Comparison of ENCODE assay signal across 17 cellular contexts in genomic region chr1:160747717-160748116, GRCh38. TPM values are rescaled to one million over a fixed set of nuclear protein-coding genes. Genes with fewer than 3 reads are reported as not detected.
A peak's percentile ranks its signal among the peaks of the same experiment; 100 is the strongest.
DNase-seq lines count a peak whose midpoint lies in the region; ATAC-seq, FAIRE-seq and TF ChIP-seq lines count a peak whose summit lies in the region.
"Had no signal": no experiment of that assay in that cellular context is flagged by ENCODE, and none has a peak within 500 bp of the region (broad histone marks: within the 10 kb centered on the region; RNA-seq: fewer than 3 reads in every experiment).

No MANE protein-coding gene starts in this region.

- no peak overlapping the region for H4K91ac ChIP-seq in H1 (replicated peaks; ENCODE audit: insufficient read length, low read length)

- H3K27ac Mint-ChIP-seq in stimulated activated naive CD8-positive, alpha-beta T cell treated with anti-CD3 and anti-CD28 coated beads, Interleukin-15, Interleukin-2, amounts not matched to agents 100 ng/mL and 50 ng/mL, for 24 hours, result peak overlapping the region; percentile 59
- H3K27ac Mint-ChIP-seq in stimulated activated naive CD8-positive, alpha-beta T cell treated with anti-CD3 and anti-CD28 coated beads, Interleukin-15, amount 100 ng/mL, for 72 hours, result peak overlapping the region in 1 of 2 donors; percentile 59
- H3K27ac Mint-ChIP-seq in activated naive CD8-positive, alpha-beta T cell, result peak overlapping the region; percentile 98
- H3K27ac Mint-ChIP-seq in stimulated activated memory B cell treated with anti-CD40 and anti-IgM and Interleukin-4, amounts not matched to agents 10 μg/mL and 1 μg/mL and 100 μg/mL, for 72 hours, result peak overlapping the region; percentile 70

- H4K5ac ChIP-seq in H1 (ENCODE audit: insufficient read length, low read depth, low read length), result no peak overlapping the region

- no peak overlapping the region for H2AK5ac ChIP-seq in H1 (ENCODE audit: low read depth, low read length)

- H3K4me2 ChIP-seq in H1 (ENCODE audit: insufficient read depth in 1 of 2, low read depth in 2 of 2, low read length in 2 of 2), result peak overlapping the region in 1 of 2 experiments; percentile 46; a peak in 1 of 4 replicates

- H3K9me3 ChIP-seq in H1 (ENCODE audit: insufficient read depth in 2 of 2, low read depth in 1 of 2, low read length in 1 of 2) (no peaks in the 10 kb centered on the region), right cardiac atrium (ENCODE audit: control insufficient read depth, low read length) (no peaks in the 10 kb centered on the region)
- H3K9me3 ChIP-seq: BE2C had no signal

- H3K27me3 ChIP-seq in H1 (replicated peaks in 1 of 4; ENCODE audit: control insufficient read depth in 3 of 4, extremely low read depth in 1 of 4, insufficient read depth in 3 of 4, low read length in 3 of 4) (no peaks in the 10 kb centered on the region), right cardiac atrium (ENCODE audit: control insufficient read depth, insufficient read depth) (no peaks in the 10 kb centered on the region)

- H3K27ac ChIP-seq in H1 (ENCODE audit: low read depth, low read length) (no peak overlapping the region), substantia nigra (ENCODE audit: low read depth, low read length, poor library complexity, severe bottlenecking) (no peak overlapping the region), right cardiac atrium (ENCODE audit: low read length) (no peak overlapping the region)

- no peak overlapping the region for H2BK20ac ChIP-seq in H1 (ENCODE audit: low read length)

- H4K20me1 ChIP-seq in H1 (replicated peaks in 1 of 2; ENCODE audit: control insufficient read depth in 1 of 2, insufficient read depth in 2 of 2, low read length in 2 of 2), result no peaks in the 10 kb centered on the region

- no peak for ATAC-seq in stimulated activated naive CD8-positive, alpha-beta T cell treated with anti-CD3 and anti-CD28 coated beads, Interleukin-15, amount 100 ng/mL, for 72 hours
- ATAC-seq in stimulated activated memory B cell treated with anti-CD40 and anti-IgM and Interleukin-4, amounts not matched to agents 10 μg/mL and 1 μg/mL and 100 μg/mL, for 72 hours, result no peak
- ATAC-seq in HG03342 (IDR thresholded peaks at IDR 0.05; ENCODE audit: unreplicated experiment) (no peak), right cardiac atrium (no peak)

- H3K23ac ChIP-seq in H1 (ENCODE audit: insufficient read length), result no peak overlapping the region

- H3K36me3 ChIP-seq in H1 (ENCODE audit: control insufficient read depth in 2 of 4, insufficient read depth in 4 of 4, low read length in 3 of 4), result no peaks in the 10 kb centered on the region
- H3K36me3 ChIP-seq: BE2C had no signal

- no peak overlapping the region for H2BK120ac ChIP-seq in H1 (replicated peaks; ENCODE audit: low read depth, low read length)

- TF ChIP-seq CTCF in H1 (IDR thresholded peaks at IDR 0.05; ENCODE audit: control extremely low read depth in 1 of 3, insufficient read depth in 1 of 3, low read depth in 1 of 3, low read length in 3 of 3), result no peak

- no peak for TF ChIP-seq POLR2A in H1 (IDR thresholded peaks at IDR 0.05; ENCODE audit: control extremely low read depth in 1 of 2, low read depth in 2 of 2, low read length in 2 of 2)

- H3K4me3 Mint-ChIP-seq in stimulated activated naive CD8-positive, alpha-beta T cell treated with anti-CD3 and anti-CD28 coated beads, Interleukin-15, Interleukin-2, amounts not matched to agents 100 ng/mL and 50 ng/mL, for 24 hours, result no peak overlapping the region
- H3K4me3 Mint-ChIP-seq in stimulated activated naive CD8-positive, alpha-beta T cell treated with anti-CD3 and anti-CD28 coated beads, Interleukin-15, amount 100 ng/mL, for 72 hours, result peak overlapping the region in 1 of 2 donors; percentile 55
- H3K4me3 Mint-ChIP-seq in activated naive CD8-positive, alpha-beta T cell, result peak overlapping the region; percentile 31
- H3K4me3 Mint-ChIP-seq in stimulated activated memory B cell treated with anti-CD40 and anti-IgM and Interleukin-4, amounts not matched to agents 10 μg/mL and 1 μg/mL and 100 μg/mL, for 72 hours, result no peak overlapping the region
- H3K4me3 Mint-ChIP-seq: CD4-positive, alpha-beta memory T cell had no signal

- H2AFZ ChIP-seq in H1 (ENCODE audit: low read length), result no peak overlapping the region

- H3K23me2 ChIP-seq in H1 (ENCODE audit: low read depth, low read length), result no peaks in the 10 kb centered on the region

- no peaks in the 10 kb centered on the region for H3K79me1 ChIP-seq in H1 (ENCODE audit: low read depth, low read length)

- H3K4me3 ChIP-seq in H1 (ENCODE audit: extremely low read depth in 1 of 4, insufficient read depth in 2 of 4, low read depth in 3 of 4, low read length in 4 of 4) (no peak overlapping the region), right cardiac atrium (ENCODE audit: low read length) (no peak overlapping the region)

- POLR2A ChIA-PET in H1 (lab: Charles Lee; ENCODE audit: partially characterized antibody), result interaction anchor here (0.9 kb wide), 1 partner anchor 21 kb away, joined by 3 read pairs; no protein-coding TSS in a partner anchor

- H4K8ac ChIP-seq in H1 (ENCODE audit: extremely low read depth, insufficient read depth, low read length), result no peak overlapping the region

- no peak overlapping the region for H3K18ac ChIP-seq in H1 (ENCODE audit: extremely low read depth, low read length)

- no peak overlapping the region for H3K9ac ChIP-seq in H1 (replicated peaks in 1 of 4; ENCODE audit: extremely low read depth in 1 of 4, low read depth in 3 of 4, low read length in 3 of 4)

- intact Hi-C loops in right cardiac atrium (cut with DNase I), result no loop called here

- H2BK15ac ChIP-seq in H1 (ENCODE audit: low read length), result no peak overlapping the region

- peaks cover 93% of the 10 kb centered on the region for H3K36me3 Mint-ChIP-seq in stimulated activated naive CD8-positive, alpha-beta T cell treated with anti-CD3 and anti-CD28 coated beads, Interleukin-15, Interleukin-2, amounts not matched to agents 100 ng/mL and 50 ng/mL, for 24 hours (ENCODE audit: low read depth)
- H3K36me3 Mint-ChIP-seq in activated naive CD8-positive, alpha-beta T cell, result peaks cover 43% of the 10 kb centered on the region
- H3K36me3 Mint-ChIP-seq in stimulated activated memory B cell treated with anti-CD40 and anti-IgM and Interleukin-4, amounts not matched to agents 10 μg/mL and 1 μg/mL and 100 μg/mL, for 72 hours, result peaks cover 72% of the 10 kb centered on the region
- H3K36me3 Mint-ChIP-seq: CD4-positive, alpha-beta memory T cell had no signal

- peaks cover 98% of the 10 kb centered on the region for H3K4me1 Mint-ChIP-seq in stimulated activated naive CD8-positive, alpha-beta T cell treated with anti-CD3 and anti-CD28 coated beads, Interleukin-15, Interleukin-2, amounts not matched to agents 100 ng/mL and 50 ng/mL, for 24 hours (ENCODE audit: low read depth)
- H3K4me1 Mint-ChIP-seq in stimulated activated naive CD8-positive, alpha-beta T cell treated with anti-CD3 and anti-CD28 coated beads, Interleukin-15, amount 100 ng/mL, for 72 hours, result peaks cover 100% of the 10 kb centered on the region
- H3K4me1 Mint-ChIP-seq in activated naive CD8-positive, alpha-beta T cell (ENCODE audit: low read depth), result peaks cover 90% of the 10 kb centered on the region
- H3K4me1 Mint-ChIP-seq in stimulated activated memory B cell treated with anti-CD40 and anti-IgM and Interleukin-4, amounts not matched to agents 10 μg/mL and 1 μg/mL and 100 μg/mL, for 72 hours, result peaks cover 73% of the 10 kb centered on the region

- H2BK5ac ChIP-seq in H1 (ENCODE audit: low read depth, low read length), result 0 out of 2 replicates have a peak overlapping the region, but pooled peaks have one; percentile 32

- H2BK12ac ChIP-seq in H1 (ENCODE audit: low read depth, low read length), result 0 out of 2 replicates have a peak overlapping the region, but pooled peaks have one; percentile 53

- no peak overlapping the region for H3K14ac ChIP-seq in H1 (ENCODE audit: insufficient read length)

- no peaks in the 10 kb centered on the region for H3K27me3 Mint-ChIP-seq in stimulated activated naive CD8-positive, alpha-beta T cell treated with anti-CD3 and anti-CD28 coated beads, Interleukin-15, Interleukin-2, amounts not matched to agents 100 ng/mL and 50 ng/mL, for 24 hours
- H3K27me3 Mint-ChIP-seq in stimulated activated naive CD8-positive, alpha-beta T cell treated with anti-CD3 and anti-CD28 coated beads, Interleukin-15, amount 100 ng/mL, for 72 hours, result no peaks in the 10 kb centered on the region
- no peaks in the 10 kb centered on the region for H3K27me3 Mint-ChIP-seq in activated naive CD8-positive, alpha-beta T cell
- H3K27me3 Mint-ChIP-seq in stimulated activated memory B cell treated with anti-CD40 and anti-IgM and Interleukin-4, amounts not matched to agents 10 μg/mL and 1 μg/mL and 100 μg/mL, for 72 hours, result no peaks in the 10 kb centered on the region

- no peak overlapping the region for H3K4ac ChIP-seq in H1 (replicated peaks; ENCODE audit: insufficient read length, low read depth, low read length)

- TF ChIP-seq RAD21 in H1 (IDR thresholded peaks at IDR 0.05 in 1 of 2, conservative IDR thresholded peaks at IDR 0.05 in 1 of 2; ENCODE audit: low read depth in 2 of 2, low read length in 2 of 2), result no peak

- no peak for TF ChIP-seq EP300 in H1 (IDR thresholded peaks at IDR 0.05; ENCODE audit: borderline replicate concordance in 1 of 2, low read depth in 2 of 2, low read length in 2 of 2)

- no peaks in the 10 kb centered on the region for H3K79me2 ChIP-seq in H1 (ENCODE audit: control insufficient read depth in 1 of 2, insufficient read depth in 2 of 2, low read length in 2 of 2)

- no peaks in the 10 kb centered on the region for H3K9me3 Mint-ChIP-seq in stimulated activated naive CD8-positive, alpha-beta T cell treated with anti-CD3 and anti-CD28 coated beads, Interleukin-15, Interleukin-2, amounts not matched to agents 100 ng/mL and 50 ng/mL, for 24 hours
- H3K9me3 Mint-ChIP-seq in stimulated activated naive CD8-positive, alpha-beta T cell treated with anti-CD3 and anti-CD28 coated beads, Interleukin-15, amount 100 ng/mL, for 72 hours, result peaks cover 0 to 8% of the 10 kb centered on the region in 2 donors
- H3K9me3 Mint-ChIP-seq in activated naive CD8-positive, alpha-beta T cell (ENCODE audit: low read depth), result no peaks in the 10 kb centered on the region
- H3K9me3 Mint-ChIP-seq in stimulated activated memory B cell treated with anti-CD40 and anti-IgM and Interleukin-4, amounts not matched to agents 10 μg/mL and 1 μg/mL and 100 μg/mL, for 72 hours, result no peaks in the 10 kb centered on the region

- FAIRE-seq in H1 (lab: Jason Lieb, UNC), result no peak

- H3K56ac ChIP-seq in H1 (replicated peaks; ENCODE audit: insufficient read length, low read depth, low read length), result no peak overlapping the region

- H3K4me1 ChIP-seq in H1 (replicated peaks in 1 of 4; ENCODE audit: control insufficient read depth in 3 of 4, insufficient read depth in 4 of 4, low read length in 3 of 4) (peaks cover 0 to 5% (median 0%) of the 10 kb centered on the region in 4 experiments; a peak in 2 of 7 replicates), right cardiac atrium (ENCODE audit: control insufficient read depth, insufficient read depth, low read length) (no peaks in the 10 kb centered on the region)
- H3K4me1 ChIP-seq: BE2C had no signal

- CTCF ChIA-PET in H1 (lab: Charles Lee; ENCODE audit: partially characterized antibody), result interaction anchor here (0.6 to 6.5 kb wide), 18 partner anchors 8 to 247 kb away, joined by 3 to 63 read pairs (median 4); partner anchors contain the start of genes ITLN2, LY9 and SLAMF7

- DNase-seq in stimulated activated naive CD8-positive, alpha-beta T cell treated with anti-CD3 and anti-CD28 coated beads, Interleukin-15, amount 100 ng/mL, for 72 hours, result no peak
- DNase-seq in H1 (ENCODE audit: low read depth in 1 of 2, low spot score in 2 of 2) (no peak), substantia nigra (lab: John Stamatoyannopoulos, UW) (no peak), right cardiac atrium (no peak)
- DNase-seq: BE2C; CD4-positive, alpha-beta memory T cell; GF-D8; NCI-H1417; NCI-H2029; NCI-H2171 treated with DMSO at 0.1 percent for 48 hours; NCI-H510A had no signal

RNA-seq across cellular contexts. Expression of gene SLAMF7, which starts 8.7 kb away (rescaled TPM):
- total RNA-seq in H1 (2021; fragmentation: NEBNext Ultra II Directional; extraction: Animal tissue kit (Norgen Biotek cat#: 25700)), result not detected in 2 replicates
- polyA plus RNA-seq in H1 (2011; rRNA removed), result not detected in 2 replicates
- polyA plus RNA-seq in H1 (2011; cell fraction: cytosol; rRNA removed), result not detected
- not detected for polyA plus RNA-seq in H1 (2011; cell fraction: nucleus; rRNA removed)
- polyA plus RNA-seq in H1 (2012, experiment 1 of 2), result not detected in 4 replicates
- polyA plus RNA-seq in H1 (2012, experiment 2 of 2), result not detected
- not detected for polyA plus RNA-seq in H1 (2013, experiment 1 of 2)
- 0.02 TPM for polyA plus RNA-seq in H1 (2013, experiment 2 of 2)
- not detected in 2 replicates for polyA minus RNA-seq in H1 (2011; rRNA and poly(A)+ RNA removed)
- polyA minus RNA-seq in H1 (2011; cell fraction: cytosol; rRNA and poly(A)+ RNA removed), result not detected
- not detected for polyA minus RNA-seq in H1 (2011; cell fraction: nucleus; rRNA and poly(A)+ RNA removed)
- total RNA-seq in right cardiac atrium, result 1 to 10 TPM in 1 of 4 donors, under 1 TPM in 3; 0.31 to 1.3 (median 0.46) TPM
- polyA plus RNA-seq in right cardiac atrium, result 0.07 TPM
- polyA plus RNA-seq: AG04450 had no signal

RNA-seq across cellular contexts. Expression of gene CD48, which starts 36.1 kb away (rescaled TPM):
- total RNA-seq in H1 (2021; fragmentation: NEBNext Ultra II Directional; extraction: Animal tissue kit (Norgen Biotek cat#: 25700)), result not detected in 2 replicates
- polyA plus RNA-seq in H1 (2011; rRNA removed) (0.08 TPM in 1 of 2 replicates, not detected in the other), right cardiac atrium (0.93 TPM)
- polyA plus RNA-seq in H1 (2011; cell fraction: cytosol; rRNA removed), result 0.05 TPM
- not detected for polyA plus RNA-seq in H1 (2011; cell fraction: nucleus; rRNA removed)
- 0.11 to 0.46 TPM (median 0.28 TPM) in 4 replicates for polyA plus RNA-seq in H1 (2012, experiment 1 of 2)
- polyA plus RNA-seq in H1 (2012, experiment 2 of 2), result not detected
- polyA plus RNA-seq in H1 (2013, experiment 1 of 2), result not detected
- polyA plus RNA-seq in H1 (2013, experiment 2 of 2), result not detected
- not detected in 2 replicates for polyA minus RNA-seq in H1 (2011; rRNA and poly(A)+ RNA removed)
- not detected for polyA minus RNA-seq in H1 (2011; cell fraction: cytosol; rRNA and poly(A)+ RNA removed)
- polyA minus RNA-seq in H1 (2011; cell fraction: nucleus; rRNA and poly(A)+ RNA removed), result not detected
- 1 to 10 TPM in 2 of 4 donors, under 1 TPM in 2; 0.39 to 4.1 (median 1.8) TPM for total RNA-seq in right cardiac atrium
- total RNA-seq: H4 had no signal
- polyA plus RNA-seq: AG04450 had no signal

RNA-seq across cellular contexts. Expression of gene LY9, which starts 48.3 kb away (rescaled TPM):
- total RNA-seq in H1 (2021; fragmentation: NEBNext Ultra II Directional; extraction: Animal tissue kit (Norgen Biotek cat#: 25700)), result not detected in 2 replicates
- polyA plus RNA-seq in H1 (2011; rRNA removed) (not detected in 2 replicates), right cardiac atrium (0.09 TPM)
- not detected for polyA plus RNA-seq in H1 (2011; cell fraction: cytosol; rRNA removed)
- polyA plus RNA-seq in H1 (2011; cell fraction: nucleus; rRNA removed), result not detected
- not detected in 4 replicates for polyA plus RNA-seq in H1 (2012, experiment 1 of 2)
- not detected for polyA plus RNA-seq in H1 (2012, experiment 2 of 2)
- not detected for polyA plus RNA-seq in H1 (2013, experiment 1 of 2)
- polyA plus RNA-seq in H1 (2013, experiment 2 of 2), result not detected
- not detected in 2 replicates for polyA minus RNA-seq in H1 (2011; rRNA and poly(A)+ RNA removed)
- not detected for polyA minus RNA-seq in H1 (2011; cell fraction: cytosol; rRNA and poly(A)+ RNA removed)
- polyA minus RNA-seq in H1 (2011; cell fraction: nucleus; rRNA and poly(A)+ RNA removed), result not detected
- total RNA-seq in right cardiac atrium, result under 1 TPM in 3 of 4 donors, not detected in 1; 0.25 to 0.29 (median 0.25) TPM
- total RNA-seq: H4 had no signal
- polyA plus RNA-seq: AG04450 had no signal
